Comparison of ENCODE assay signal across 1 cellular context in the genomic region with DNA sequence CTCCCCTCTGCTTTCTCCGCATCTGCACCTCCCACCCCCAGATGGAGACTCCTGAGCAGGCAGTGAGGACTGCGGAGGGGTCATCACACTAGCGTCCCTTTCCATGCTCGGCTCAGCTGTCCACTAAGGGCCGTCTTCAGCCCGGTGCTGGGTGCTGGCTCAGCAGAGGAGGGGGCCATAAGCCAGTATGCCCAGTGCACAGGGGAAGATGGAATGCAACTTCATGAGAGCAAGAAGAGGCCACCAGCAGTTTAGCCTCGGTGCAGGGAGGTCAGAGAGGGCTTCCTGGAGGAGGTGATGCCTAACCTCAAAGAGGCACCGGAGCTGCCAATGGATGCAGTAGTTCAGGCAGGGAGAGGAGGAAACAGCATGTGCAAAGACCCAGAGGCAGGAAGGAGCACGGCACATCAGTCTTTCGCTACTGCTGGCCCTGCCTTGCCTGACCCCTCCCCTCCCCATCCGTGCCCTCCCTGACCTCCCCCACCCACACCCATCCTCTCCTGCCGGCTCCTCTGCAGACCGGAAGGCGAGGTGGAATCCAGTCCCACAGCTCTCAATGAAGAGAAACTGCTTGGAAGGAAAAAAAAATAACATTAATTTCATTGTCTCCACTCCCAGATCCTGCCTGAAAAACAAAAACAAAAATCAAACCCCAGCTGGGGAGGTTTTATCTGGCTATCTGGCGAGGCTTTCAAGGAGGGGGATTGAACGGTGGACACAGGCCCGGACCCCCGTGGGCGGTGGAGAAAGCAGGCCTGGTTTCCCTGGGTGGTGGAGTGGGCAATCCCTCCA.
TF ChIP-seq lines count a peak whose summit lies in the region.

No MANE protein-coding gene starts in this region.

TF ChIP-seq in HepG2, 621 proteins besides CTCF, POLR2A, EP300 and RAD21 (continued from another document and continues in another):
- TF ChIP-seq ZSCAN29 (CRISPR knock-in tag; conservative IDR thresholded peaks at IDR 0.05) (no peak), HMG20A (CRISPR knock-in tag; IDR thresholded peaks at IDR 0.05; ENCODE audit: borderline replicate concordance) (no peak), ZNF816 (CRISPR knock-in tag; IDR thresholded peaks at IDR 0.05; ENCODE audit: borderline replicate concordance) (no peak), ZNF510 (CRISPR knock-in tag; IDR thresholded peaks at IDR 0.05; ENCODE audit: low read depth) (no peak), GATA4 (IDR thresholded peaks at IDR 0.05; ENCODE audit: borderline replicate concordance, low read depth) (no peak), GABPB1 (CRISPR knock-in tag; IDR thresholded peaks at IDR 0.05) (no peak), ZNF530 (CRISPR knock-in tag; IDR thresholded peaks at IDR 0.05; ENCODE audit: low read depth) (no peak), ZNF670 (CRISPR knock-in tag; IDR thresholded peaks at IDR 0.05; ENCODE audit: borderline replicate concordance) (no peak), AKAP8 (CRISPR knock-in tag; IDR thresholded peaks at IDR 0.05) (no peak), ZFP36L1 (CRISPR knock-in tag; IDR thresholded peaks at IDR 0.05) (no peak), ZNF776 (CRISPR knock-in tag; IDR thresholded peaks at IDR 0.05) (no peak), GABPA (IDR thresholded peaks at IDR 0.05; ENCODE audit: low read depth, low read length) (no peak), GABPA (CRISPR knock-in tag; IDR thresholded peaks at IDR 0.05; ENCODE audit: low read depth) (peak; percentile 33; the same call in 1 of the 2 replicates), XRCC5 (optimal IDR thresholded peaks at IDR 0.05; ENCODE audit: low read length) (no peak), RFX1 (IDR thresholded peaks at IDR 0.05) (no peak), ZNF292 (CRISPR knock-in tag; IDR thresholded peaks at IDR 0.05; ENCODE audit: borderline replicate concordance, low read depth) (peak; percentile 19; the same call in 1 of the 2 replicates), ZMYM3 (CRISPR knock-in tag; IDR thresholded peaks at IDR 0.05) (peak; percentile 92), KDM1A (CRISPR knock-in tag; IDR thresholded peaks at IDR 0.05) (0 out of 2 replicates have a peak, but pooled peaks have one; percentile 38), ARNT2 (CRISPR knock-in tag; IDR thresholded peaks at IDR 0.05; ENCODE audit: low read depth) (no peak), NR2F6 (IDR thresholded peaks at IDR 0.05) (no peak), NR2F6 (CRISPR knock-in tag; IDR thresholded peaks at IDR 0.05) (0 out of 2 replicates have a peak, but pooled peaks have one; percentile 47), ZNF3 (CRISPR knock-in tag; IDR thresholded peaks at IDR 0.05) (no peak), ADNP (CRISPR knock-in tag; IDR thresholded peaks at IDR 0.05) (peak; percentile 18; the same call in 1 of the 2 replicates)
- TF ChIP-seq, protein P1, sequence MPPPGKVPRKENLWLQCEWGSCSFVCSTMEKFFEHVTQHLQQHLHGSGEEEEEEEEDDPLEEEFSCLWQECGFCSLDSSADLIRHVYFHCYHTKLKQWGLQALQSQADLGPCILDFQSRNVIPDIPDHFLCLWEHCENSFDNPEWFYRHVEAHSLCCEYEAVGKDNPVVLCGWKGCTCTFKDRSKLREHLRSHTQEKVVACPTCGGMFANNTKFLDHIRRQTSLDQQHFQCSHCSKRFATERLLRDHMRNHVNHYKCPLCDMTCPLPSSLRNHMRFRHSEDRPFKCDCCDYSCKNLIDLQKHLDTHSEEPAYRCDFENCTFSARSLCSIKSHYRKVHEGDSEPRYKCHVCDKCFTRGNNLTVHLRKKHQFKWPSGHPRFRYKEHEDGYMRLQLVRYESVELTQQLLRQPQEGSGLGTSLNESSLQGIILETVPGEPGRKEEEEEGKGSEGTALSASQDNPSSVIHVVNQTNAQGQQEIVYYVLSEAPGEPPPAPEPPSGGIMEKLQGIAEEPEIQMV (CRISPR knock-in tag; IDR thresholded peaks at IDR 0.05; ENCODE audit: low read depth) = no peak
- TF ChIP-seq, protein P2, sequence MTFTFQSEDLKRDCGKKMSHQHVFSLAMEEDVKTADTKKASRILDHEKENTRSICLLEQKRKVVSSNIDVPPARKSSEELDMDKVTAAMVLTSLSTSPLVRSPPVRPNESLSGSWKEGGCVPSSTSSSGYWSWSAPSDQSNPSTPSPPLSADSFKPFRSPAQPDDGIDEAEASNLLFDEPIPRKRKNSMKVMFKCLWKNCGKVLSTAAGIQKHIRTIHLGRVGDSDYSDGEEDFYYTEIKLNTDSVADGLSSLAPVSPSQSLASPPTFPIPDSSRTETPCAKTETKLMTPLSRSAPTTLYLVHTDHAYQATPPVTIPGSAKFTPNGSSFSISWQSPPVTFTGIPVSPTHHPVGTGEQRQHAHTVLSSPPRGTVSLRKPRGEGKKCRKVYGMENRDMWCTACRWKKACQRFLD (CRISPR knock-in tag; IDR thresholded peaks at IDR 0.05; ENCODE audit: borderline replicate concordance) = no peak
- TF ChIP-seq, protein P3, sequence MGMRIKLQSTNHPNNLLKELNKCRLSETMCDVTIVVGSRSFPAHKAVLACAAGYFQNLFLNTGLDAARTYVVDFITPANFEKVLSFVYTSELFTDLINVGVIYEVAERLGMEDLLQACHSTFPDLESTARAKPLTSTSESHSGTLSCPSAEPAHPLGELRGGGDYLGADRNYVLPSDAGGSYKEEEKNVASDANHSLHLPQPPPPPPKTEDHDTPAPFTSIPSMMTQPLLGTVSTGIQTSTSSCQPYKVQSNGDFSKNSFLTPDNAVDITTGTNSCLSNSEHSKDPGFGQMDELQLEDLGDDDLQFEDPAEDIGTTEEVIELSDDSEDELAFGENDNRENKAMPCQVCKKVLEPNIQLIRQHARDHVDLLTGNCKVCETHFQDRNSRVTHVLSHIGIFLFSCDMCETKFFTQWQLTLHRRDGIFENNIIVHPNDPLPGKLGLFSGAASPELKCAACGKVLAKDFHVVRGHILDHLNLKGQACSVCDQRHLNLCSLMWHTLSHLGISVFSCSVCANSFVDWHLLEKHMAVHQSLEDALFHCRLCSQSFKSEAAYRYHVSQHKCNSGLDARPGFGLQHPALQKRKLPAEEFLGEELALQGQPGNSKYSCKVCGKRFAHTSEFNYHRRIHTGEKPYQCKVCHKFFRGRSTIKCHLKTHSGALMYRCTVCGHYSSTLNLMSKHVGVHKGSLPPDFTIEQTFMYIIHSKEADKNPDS (CRISPR knock-in tag; IDR thresholded peaks at IDR 0.05) = no peak
- TF ChIP-seq, protein P4, sequence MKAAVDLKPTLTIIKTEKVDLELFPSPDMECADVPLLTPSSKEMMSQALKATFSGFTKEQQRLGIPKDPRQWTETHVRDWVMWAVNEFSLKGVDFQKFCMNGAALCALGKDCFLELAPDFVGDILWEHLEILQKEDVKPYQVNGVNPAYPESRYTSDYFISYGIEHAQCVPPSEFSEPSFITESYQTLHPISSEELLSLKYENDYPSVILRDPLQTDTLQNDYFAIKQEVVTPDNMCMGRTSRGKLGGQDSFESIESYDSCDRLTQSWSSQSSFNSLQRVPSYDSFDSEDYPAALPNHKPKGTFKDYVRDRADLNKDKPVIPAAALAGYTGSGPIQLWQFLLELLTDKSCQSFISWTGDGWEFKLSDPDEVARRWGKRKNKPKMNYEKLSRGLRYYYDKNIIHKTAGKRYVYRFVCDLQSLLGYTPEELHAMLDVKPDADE (CRISPR knock-in tag; IDR thresholded peaks at IDR 0.05) = no peak
- TF ChIP-seq, protein P5, sequence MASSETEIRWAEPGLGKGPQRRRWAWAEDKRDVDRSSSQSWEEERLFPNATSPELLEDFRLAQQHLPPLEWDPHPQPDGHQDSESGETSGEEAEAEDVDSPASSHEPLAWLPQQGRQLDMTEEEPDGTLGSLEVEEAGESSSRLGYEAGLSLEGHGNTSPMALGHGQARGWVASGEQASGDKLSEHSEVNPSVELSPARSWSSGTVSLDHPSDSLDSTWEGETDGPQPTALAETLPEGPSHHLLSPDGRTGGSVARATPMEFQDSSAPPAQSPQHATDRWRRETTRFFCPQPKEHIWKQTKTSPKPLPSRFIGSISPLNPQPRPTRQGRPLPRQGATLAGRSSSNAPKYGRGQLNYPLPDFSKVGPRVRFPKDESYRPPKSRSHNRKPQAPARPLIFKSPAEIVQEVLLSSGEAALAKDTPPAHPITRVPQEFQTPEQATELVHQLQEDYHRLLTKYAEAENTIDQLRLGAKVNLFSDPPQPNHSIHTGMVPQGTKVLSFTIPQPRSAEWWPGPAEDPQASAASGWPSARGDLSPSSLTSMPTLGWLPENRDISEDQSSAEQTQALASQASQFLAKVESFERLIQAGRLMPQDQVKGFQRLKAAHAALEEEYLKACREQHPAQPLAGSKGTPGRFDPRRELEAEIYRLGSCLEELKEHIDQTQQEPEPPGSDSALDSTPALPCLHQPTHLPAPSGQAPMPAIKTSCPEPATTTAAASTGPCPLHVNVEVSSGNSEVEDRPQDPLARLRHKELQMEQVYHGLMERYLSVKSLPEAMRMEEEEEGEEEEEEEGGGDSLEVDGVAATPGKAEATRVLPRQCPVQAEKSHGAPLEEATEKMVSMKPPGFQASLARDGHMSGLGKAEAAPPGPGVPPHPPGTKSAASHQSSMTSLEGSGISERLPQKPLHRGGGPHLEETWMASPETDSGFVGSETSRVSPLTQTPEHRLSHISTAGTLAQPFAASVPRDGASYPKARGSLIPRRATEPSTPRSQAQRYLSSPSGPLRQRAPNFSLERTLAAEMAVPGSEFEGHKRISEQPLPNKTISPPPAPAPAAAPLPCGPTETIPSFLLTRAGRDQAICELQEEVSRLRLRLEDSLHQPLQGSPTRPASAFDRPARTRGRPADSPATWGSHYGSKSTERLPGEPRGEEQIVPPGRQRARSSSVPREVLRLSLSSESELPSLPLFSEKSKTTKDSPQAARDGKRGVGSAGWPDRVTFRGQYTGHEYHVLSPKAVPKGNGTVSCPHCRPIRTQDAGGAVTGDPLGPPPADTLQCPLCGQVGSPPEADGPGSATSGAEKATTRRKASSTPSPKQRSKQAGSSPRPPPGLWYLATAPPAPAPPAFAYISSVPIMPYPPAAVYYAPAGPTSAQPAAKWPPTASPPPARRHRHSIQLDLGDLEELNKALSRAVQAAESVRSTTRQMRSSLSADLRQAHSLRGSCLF (CRISPR knock-in tag; IDR thresholded peaks at IDR 0.05; ENCODE audit: borderline replicate concordance) = no peak
- TF ChIP-seq, protein P6, sequence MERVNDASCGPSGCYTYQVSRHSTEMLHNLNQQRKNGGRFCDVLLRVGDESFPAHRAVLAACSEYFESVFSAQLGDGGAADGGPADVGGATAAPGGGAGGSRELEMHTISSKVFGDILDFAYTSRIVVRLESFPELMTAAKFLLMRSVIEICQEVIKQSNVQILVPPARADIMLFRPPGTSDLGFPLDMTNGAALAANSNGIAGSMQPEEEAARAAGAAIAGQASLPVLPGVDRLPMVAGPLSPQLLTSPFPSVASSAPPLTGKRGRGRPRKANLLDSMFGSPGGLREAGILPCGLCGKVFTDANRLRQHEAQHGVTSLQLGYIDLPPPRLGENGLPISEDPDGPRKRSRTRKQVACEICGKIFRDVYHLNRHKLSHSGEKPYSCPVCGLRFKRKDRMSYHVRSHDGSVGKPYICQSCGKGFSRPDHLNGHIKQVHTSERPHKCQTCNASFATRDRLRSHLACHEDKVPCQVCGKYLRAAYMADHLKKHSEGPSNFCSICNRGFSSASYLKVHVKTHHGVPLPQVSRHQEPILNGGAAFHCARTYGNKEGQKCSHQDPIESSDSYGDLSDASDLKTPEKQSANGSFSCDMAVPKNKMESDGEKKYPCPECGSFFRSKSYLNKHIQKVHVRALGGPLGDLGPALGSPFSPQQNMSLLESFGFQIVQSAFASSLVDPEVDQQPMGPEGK (CRISPR knock-in tag; IDR thresholded peaks at IDR 0.05) = 0 out of 2 replicates have a peak, but pooled peaks have one; percentile 14
- TF ChIP-seq, protein P7, sequence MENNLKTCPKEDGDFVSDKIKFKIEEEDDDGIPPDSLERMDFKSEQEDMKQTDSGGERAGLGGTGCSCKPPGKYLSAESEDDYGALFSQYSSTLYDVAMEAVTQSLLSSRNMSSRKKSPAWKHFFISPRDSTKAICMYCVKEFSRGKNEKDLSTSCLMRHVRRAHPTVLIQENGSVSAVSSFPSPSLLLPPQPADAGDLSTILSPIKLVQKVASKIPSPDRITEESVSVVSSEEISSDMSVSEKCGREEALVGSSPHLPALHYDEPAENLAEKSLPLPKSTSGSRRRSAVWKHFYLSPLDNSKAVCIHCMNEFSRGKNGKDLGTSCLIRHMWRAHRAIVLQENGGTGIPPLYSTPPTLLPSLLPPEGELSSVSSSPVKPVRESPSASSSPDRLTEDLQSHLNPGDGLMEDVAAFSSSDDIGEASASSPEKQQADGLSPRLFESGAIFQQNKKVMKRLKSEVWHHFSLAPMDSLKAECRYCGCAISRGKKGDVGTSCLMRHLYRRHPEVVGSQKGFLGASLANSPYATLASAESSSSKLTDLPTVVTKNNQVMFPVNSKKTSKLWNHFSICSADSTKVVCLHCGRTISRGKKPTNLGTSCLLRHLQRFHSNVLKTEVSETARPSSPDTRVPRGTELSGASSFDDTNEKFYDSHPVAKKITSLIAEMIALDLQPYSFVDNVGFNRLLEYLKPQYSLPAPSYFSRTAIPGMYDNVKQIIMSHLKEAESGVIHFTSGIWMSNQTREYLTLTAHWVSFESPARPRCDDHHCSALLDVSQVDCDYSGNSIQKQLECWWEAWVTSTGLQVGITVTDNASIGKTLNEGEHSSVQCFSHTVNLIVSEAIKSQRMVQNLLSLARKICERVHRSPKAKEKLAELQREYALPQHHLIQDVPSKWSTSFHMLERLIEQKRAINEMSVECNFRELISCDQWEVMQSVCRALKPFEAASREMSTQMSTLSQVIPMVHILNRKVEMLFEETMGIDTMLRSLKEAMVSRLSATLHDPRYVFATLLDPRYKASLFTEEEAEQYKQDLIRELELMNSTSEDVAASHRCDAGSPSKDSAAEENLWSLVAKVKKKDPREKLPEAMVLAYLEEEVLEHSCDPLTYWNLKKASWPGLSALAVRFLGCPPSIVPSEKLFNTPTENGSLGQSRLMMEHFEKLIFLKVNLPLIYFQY (CRISPR knock-in tag; IDR thresholded peaks at IDR 0.05; ENCODE audit: borderline replicate concordance) = no peak
- TF ChIP-seq, protein P8, sequence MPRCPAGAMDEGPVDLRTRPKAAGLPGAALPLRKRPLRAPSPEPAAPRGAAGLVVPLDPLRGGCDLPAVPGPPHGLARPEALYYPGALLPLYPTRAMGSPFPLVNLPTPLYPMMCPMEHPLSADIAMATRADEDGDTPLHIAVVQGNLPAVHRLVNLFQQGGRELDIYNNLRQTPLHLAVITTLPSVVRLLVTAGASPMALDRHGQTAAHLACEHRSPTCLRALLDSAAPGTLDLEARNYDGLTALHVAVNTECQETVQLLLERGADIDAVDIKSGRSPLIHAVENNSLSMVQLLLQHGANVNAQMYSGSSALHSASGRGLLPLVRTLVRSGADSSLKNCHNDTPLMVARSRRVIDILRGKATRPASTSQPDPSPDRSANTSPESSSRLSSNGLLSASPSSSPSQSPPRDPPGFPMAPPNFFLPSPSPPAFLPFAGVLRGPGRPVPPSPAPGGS (CRISPR knock-in tag; IDR thresholded peaks at IDR 0.05) = no peak
- TF ChIP-seq, protein P9, sequence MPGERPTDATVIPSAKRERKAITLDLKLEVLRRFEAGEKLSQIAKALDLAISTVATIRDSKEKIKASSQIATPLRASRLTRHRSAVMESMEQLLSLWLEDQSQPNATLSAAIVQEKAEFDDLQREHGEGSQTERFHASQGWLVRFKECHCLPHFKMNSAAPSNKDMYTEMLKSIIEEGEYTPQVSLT (CRISPR knock-in tag; IDR thresholded peaks at IDR 0.05; ENCODE audit: borderline replicate concordance, low read depth) = no peak
- TF ChIP-seq, protein P10, sequence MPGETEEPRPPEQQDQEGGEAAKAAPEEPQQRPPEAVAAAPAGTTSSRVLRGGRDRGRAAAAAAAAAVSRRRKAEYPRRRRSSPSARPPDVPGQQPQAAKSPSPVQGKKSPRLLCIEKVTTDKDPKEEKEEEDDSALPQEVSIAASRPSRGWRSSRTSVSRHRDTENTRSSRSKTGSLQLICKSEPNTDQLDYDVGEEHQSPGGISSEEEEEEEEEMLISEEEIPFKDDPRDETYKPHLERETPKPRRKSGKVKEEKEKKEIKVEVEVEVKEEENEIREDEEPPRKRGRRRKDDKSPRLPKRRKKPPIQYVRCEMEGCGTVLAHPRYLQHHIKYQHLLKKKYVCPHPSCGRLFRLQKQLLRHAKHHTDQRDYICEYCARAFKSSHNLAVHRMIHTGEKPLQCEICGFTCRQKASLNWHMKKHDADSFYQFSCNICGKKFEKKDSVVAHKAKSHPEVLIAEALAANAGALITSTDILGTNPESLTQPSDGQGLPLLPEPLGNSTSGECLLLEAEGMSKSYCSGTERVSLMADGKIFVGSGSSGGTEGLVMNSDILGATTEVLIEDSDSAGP (CRISPR knock-in tag; IDR thresholded peaks at IDR 0.05; ENCODE audit: borderline replicate concordance) = 0 out of 2 replicates have a peak, but pooled peaks have one; percentile 10
